In genomic region chr1:33300673-33301072, GRCh38 we compare ENCODE assay signal across 15 cellular contexts. TPM values are rescaled to one million over a fixed set of nuclear protein-coding genes. Genes with fewer than 3 reads are reported as not detected.
DNase-seq lines count a peak whose midpoint lies in the region; ATAC-seq and TF ChIP-seq lines count a peak whose summit lies in the region.
"Had no signal": no experiment of that assay in that cellular context is flagged by ENCODE, and none has a peak within 500 bp of the region (broad histone marks: within the 10 kb centered on the region; RNA-seq: fewer than 3 reads in every experiment).

No MANE protein-coding gene starts in this region.

- H3K4me3 ChIP-seq in adipocyte (ENCODE audit: low read length) (peak overlapping the region; percentile 52), gastrocnemius medialis (no peak overlapping the region), GM23338 (no peak overlapping the region)
- no peak overlapping the region for H3K4me3 ChIP-seq in naive thymus-derived CD4-positive, alpha-beta T cell (ENCODE audit: low read length)
- H3K4me3 ChIP-seq: smooth muscle cell had no signal

- H3K27me3 ChIP-seq in adipocyte (replicated peaks; ENCODE audit: control insufficient read depth, insufficient read depth, low read length) (no peaks in the 10 kb centered on the region), gastrocnemius medialis (no peaks in the 10 kb centered on the region), GM23338 (ENCODE audit: insufficient read depth) (peaks cover 10% of the 10 kb centered on the region)
- no peaks in the 10 kb centered on the region for H3K27me3 ChIP-seq in naive thymus-derived CD4-positive, alpha-beta T cell (ENCODE audit: control insufficient read depth in 2 of 2, insufficient read depth in 2 of 2, low read length in 2 of 2)

- H3F3A ChIP-seq in GM23338 (replicated peaks; ENCODE audit: low read depth) = no peaks in the 10 kb centered on the region

- H3K36me3 Mint-ChIP-seq in GM23338 (ENCODE audit: low read depth) = peaks cover 43% of the 10 kb centered on the region
- H3K36me3 Mint-ChIP-seq in naive thymus-derived CD4-positive, alpha-beta T cell = peaks cover 0 to 40% (median 29%) of the 10 kb centered on the region in 5 donors

- peak overlapping the region in 3 of 4 donors; percentile 4 to 29 (median 28) for H3K27ac ChIP-seq in gastrocnemius medialis
- H3K27ac ChIP-seq in GM23338 (ENCODE audit: low read depth) = no peak overlapping the region
- H3K27ac ChIP-seq in naive thymus-derived CD4-positive, alpha-beta T cell (ENCODE audit: low read depth, low read length) = no peak overlapping the region

- no peaks in the 10 kb centered on the region for H3K79me2 ChIP-seq in GM23338 (replicated peaks; ENCODE audit: insufficient read depth)

- no peaks in the 10 kb centered on the region for H3K36me3 ChIP-seq in adipocyte (ENCODE audit: control insufficient read depth, insufficient read depth, low read length, severe bottlenecking)
- H3K36me3 ChIP-seq in gastrocnemius medialis = peaks cover 0 to 9% of the 10 kb centered on the region in 2 donors
- H3K36me3 ChIP-seq in GM23338 (ENCODE audit: insufficient read depth) = no peaks in the 10 kb centered on the region; the same call in 1 of the 2 replicates
- H3K36me3 ChIP-seq in naive thymus-derived CD4-positive, alpha-beta T cell (ENCODE audit: control insufficient read depth in 2 of 3, insufficient read depth in 3 of 3, low read length in 3 of 3) = peaks cover 0 to 35% (median 0%) of the 10 kb centered on the region in 3 experiments

- TF ChIP-seq POLR2A in gastrocnemius medialis (IDR thresholded peaks at IDR 0.05) = no peak

- no peaks in the 10 kb centered on the region for H4K20me1 ChIP-seq in GM23338 (replicated peaks; ENCODE audit: insufficient read depth)

- POLR2A ChIA-PET in naive thymus-derived CD4-positive, alpha-beta T cell (lab: Charles Lee) = no interaction called here

- H3K4me1 ChIP-seq in adipocyte (ENCODE audit: control insufficient read depth, insufficient read depth, low read length) (peaks cover 31% of the 10 kb centered on the region), gastrocnemius medialis (peaks cover 9 to 17% of the 10 kb centered on the region in 2 donors), GM23338 (ENCODE audit: insufficient read depth) (peaks cover 9% of the 10 kb centered on the region; the same call in 1 of the 2 replicates)
- peaks cover 8 to 10% of the 10 kb centered on the region in 2 donors for H3K4me1 ChIP-seq in naive thymus-derived CD4-positive, alpha-beta T cell (ENCODE audit: control insufficient read depth in 2 of 2, insufficient read depth in 2 of 2, low read length in 2 of 2)

- H3K4me3 Mint-ChIP-seq in GM23338 = no peak overlapping the region
- H3K4me3 Mint-ChIP-seq in naive thymus-derived CD4-positive, alpha-beta T cell = no peak overlapping the region

- H3K27ac Mint-ChIP-seq in GM23338 = no peak overlapping the region
- H3K27ac Mint-ChIP-seq in naive thymus-derived CD4-positive, alpha-beta T cell = no peak overlapping the region

- peak; percentile 19 for DNase-seq in GF-D8 (lab: John Stamatoyannopoulos, UW)
- DNase-seq in adipocyte (ENCODE audit: low read depth) = peak; percentile 96
- DNase-seq in left cardiac atrium = peak; percentile 70
- peak in 1 of 2 donors; percentile 68 for DNase-seq in gastrocnemius medialis
- no peak for DNase-seq in GM23338 (ENCODE audit: low spot score)
- no peak for DNase-seq in naive thymus-derived CD4-positive, alpha-beta T cell
- DNase-seq in stimulated activated CD4-positive, alpha-beta T cell treated with anti-CD3 and anti-CD28 coated beads, Interleukin-12 subunit alpha, Interleukin-12 subunit beta, amount 100 ng/mL, for 4 hours = no peak
- no peak for DNase-seq in mesenteric fat pad (ENCODE audit: low spot score)
- DNase-seq: activated CD8-positive, alpha-beta memory T cell treated with anti-CD3 and anti-CD28 coated beads for 24 hours; MM.1S; NCI-H774; stimulated activated CD8-positive, alpha-beta memory T cell treated with anti-CD3 and anti-CD28 coated beads, Interleukin-4, amount 100 ng/mL, for 48 hours; SW 1271 had no signal

- no peak overlapping the region; the same call in 1 of the 2 replicates for H3K4me2 ChIP-seq in GM23338
- H3K4me2 ChIP-seq: smooth muscle cell had no signal

- peaks cover 3% of the 10 kb centered on the region; the same call in 1 of the 3 replicates for H3K9me3 Mint-ChIP-seq in GM23338
- H3K9me3 Mint-ChIP-seq in naive thymus-derived CD4-positive, alpha-beta T cell = peaks cover 0 to 9% (median 0%) of the 10 kb centered on the region in 11 donors

- peaks cover 9% of the 10 kb centered on the region for H3K4me1 Mint-ChIP-seq in GM23338
- H3K4me1 Mint-ChIP-seq in naive thymus-derived CD4-positive, alpha-beta T cell = peaks cover 13 to 40% (median 21%) of the 10 kb centered on the region in 7 donors

- peaks cover 11% of the 10 kb centered on the region for H3K27me3 Mint-ChIP-seq in GM23338 (ENCODE audit: insufficient read depth, low read depth, poor library complexity)
- peaks cover 0 to 9% (median 2%) of the 10 kb centered on the region in 5 donors for H3K27me3 Mint-ChIP-seq in naive thymus-derived CD4-positive, alpha-beta T cell

- CTCF ChIA-PET in naive thymus-derived CD4-positive, alpha-beta T cell (lab: Charles Lee) = no interaction called here

- intact Hi-C loops in left cardiac atrium (cut with DNase I) = no loop called here
- intact Hi-C loops in gastrocnemius medialis (cut with DNase I; ENCODE audit: low total_unique reads) = no loop called here
- intact Hi-C loops in naive thymus-derived CD4-positive, alpha-beta T cell (cut with micrococcal nuclease) = no loop called here

- H3K9me3 ChIP-seq in adipocyte (ENCODE audit: control insufficient read depth, low read length) (no peaks in the 10 kb centered on the region), gastrocnemius medialis (no peaks in the 10 kb centered on the region)
- no peaks in the 10 kb centered on the region for H3K9me3 ChIP-seq in naive thymus-derived CD4-positive, alpha-beta T cell (ENCODE audit: control insufficient read depth in 2 of 3, low read length in 3 of 3)

- peaks cover 2% of the 10 kb centered on the region; the same call in 1 of the 2 replicates for H3K9me2 ChIP-seq in GM23338 (ENCODE audit: insufficient read depth)

- in situ Hi-C loops in gastrocnemius medialis (cut with MboI; ENCODE audit: low sequenced_read_pairs in 4 of 4) = no loop called here

- H2AFZ ChIP-seq in GM23338 = no peak overlapping the region

- TF ChIP-seq CTCF in gastrocnemius medialis (IDR thresholded peaks at IDR 0.05 in 4 of 5, conservative IDR thresholded peaks at IDR 0.05 in 1 of 5) (no peak), GM23338 (conservative IDR thresholded peaks at IDR 0.05; ENCODE audit: low read depth in 2 of 2) (no peak)

- peak overlapping the region; percentile 46 for H3K9ac ChIP-seq in adipocyte (ENCODE audit: low read length)

- ATAC-seq in left cardiac atrium (peak; percentile 26 to 42), gastrocnemius medialis (peak; percentile 39 to 52), GM23338 (no peak)
- no peak for ATAC-seq in naive thymus-derived CD4-positive, alpha-beta T cell
- ATAC-seq: esophagus mucosa had no signal

TF ChIP-seq in GM23338, 12 proteins besides CTCF, POLR2A, EP300 and RAD21 (continues in another document):
- no peak for TF ChIP-seq CREB1 (CRISPR knock-in tag; IDR thresholded peaks at IDR 0.05; ENCODE audit: low read depth)
- no peak for TF ChIP-seq ZNF114 (CRISPR knock-in tag; IDR thresholded peaks at IDR 0.05)
- TF ChIP-seq NANOG (IDR thresholded peaks at IDR 0.05; ENCODE audit: borderline replicate concordance) = no peak
- TF ChIP-seq EZH2phosphoT487 (IDR thresholded peaks at IDR 0.05; ENCODE audit: unreplicated experiment) = no peak
- TF ChIP-seq ETS1 (IDR thresholded peaks at IDR 0.05) = no peak

RNA-seq across cellular contexts. Expression of gene A3GALT2, which starts 20.2 kb away (rescaled TPM):
- under 1 TPM in 1 of 2 donors, not detected in 1; 0.24 TPM for total RNA-seq in left cardiac atrium
- total RNA-seq in gastrocnemius medialis = not detected
- total RNA-seq in GM23338 (2014; rRNA removed; shearing (Covaris generic)) = not detected in 2 replicates
- not detected in 2 replicates for polyA plus RNA-seq in GM23338 (2016; fragmentation: Nextera tagmentation; extraction: Ambion mirVana)
- not detected for total RNA-seq in naive thymus-derived CD4-positive, alpha-beta T cell
- not detected for polyA plus RNA-seq in naive thymus-derived CD4-positive, alpha-beta T cell
- total RNA-seq in mesenteric fat pad = not detected
- total RNA-seq: esophagus mucosa, smooth muscle cell had no signal
- polyA plus RNA-seq: smooth muscle cell had no signal

RNA-seq across cellular contexts. Expression of gene ZNF362, which starts 44.4 kb away (rescaled TPM):
- total RNA-seq in left cardiac atrium = 10 to 100 TPM; 29.5 to 29.8 TPM
- 10 to 100 TPM in 3 of 4 donors, 1 to 10 TPM in 1; 6.4 to 19.2 (median 17.7) TPM for total RNA-seq in gastrocnemius medialis
- total RNA-seq in GM23338 (2014; rRNA removed; shearing (Covaris generic)) = 10.0 and 11.0 TPM in 2 replicates
- 12.9 and 16.8 TPM in 2 replicates for polyA plus RNA-seq in GM23338 (2016; fragmentation: Nextera tagmentation; extraction: Ambion mirVana)
- 10 to 100 TPM; 24.7 to 30.5 (median 27.0) TPM for total RNA-seq in naive thymus-derived CD4-positive, alpha-beta T cell
- 10 to 100 TPM; 17.2 to 30.0 TPM for polyA plus RNA-seq in naive thymus-derived CD4-positive, alpha-beta T cell
- 29.6 TPM for total RNA-seq in mesenteric fat pad

Comparison
In these comparisons a context has a peak if more than half of its experiments do, and no peak if none do; other contexts are left out.
1. DNase-seq: peak in GF-D8 (single experiment), adipocyte (single experiment) and left cardiac atrium (single experiment); none in GM23338 (single experiment), naive thymus-derived CD4-positive, alpha-beta T cell (0 of 9), stimulated activated CD4-positive, alpha-beta T cell treated with anti-CD3 and anti-CD28 coated beads, Interleukin-12 subunit alpha, Interleukin-12 subunit beta, amount 100 ng/mL, for 4 hours (single experiment) and mesenteric fat pad (single experiment).
2. ATAC-seq: peak in left cardiac atrium (2 of 2) and gastrocnemius medialis (2 of 2); none in GM23338 (single experiment) and naive thymus-derived CD4-positive, alpha-beta T cell (single experiment).
3. H3K27ac ChIP-seq: peak in gastrocnemius medialis (3 of 4); none in GM23338 (single experiment) and naive thymus-derived CD4-positive, alpha-beta T cell (single experiment).